Comparison of ENCODE assay signal across 30 cellular contexts in the genomic region with DNA sequence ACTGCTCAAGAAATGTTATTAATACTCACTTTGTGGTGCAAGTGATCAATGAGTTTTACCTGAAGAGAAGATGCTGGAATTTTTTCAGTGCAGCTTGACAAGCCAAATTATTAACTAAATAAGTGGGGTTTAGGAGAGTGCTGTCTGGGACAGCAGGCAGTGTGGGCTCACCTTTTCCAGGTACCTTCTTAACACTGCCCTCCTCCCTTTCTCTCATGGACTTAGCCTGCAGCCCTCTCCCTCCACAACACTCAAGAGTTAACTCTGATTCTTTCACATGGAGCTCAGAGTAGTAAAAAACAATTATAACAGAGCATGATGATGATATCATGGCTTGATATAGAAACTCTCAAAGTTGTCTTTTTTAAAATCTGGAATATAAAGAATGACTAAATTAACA.
"Had no signal": no experiment of that assay in that cellular context is flagged by ENCODE, and none has a peak within 500 bp of the region (broad histone marks: within the 10 kb centered on the region; RNA-seq: fewer than 3 reads in every experiment).

No MANE protein-coding gene starts in this region.

- H3K4me1 ChIP-seq: left ventricle myocardium inferior, prostate gland, stomach, testis, thyroid gland, transverse colon, upper lobe of left lung, vagina had no signal

- H3K27ac Mint-ChIP-seq: immature natural killer cell; mesothelial cell of epicardium; naive B cell; natural killer cell; stimulated activated naive B cell treated with anti-CD40 and anti-IgM and Interleukin-4, amounts not matched to agents 10 μg/mL and 1 μg/mL and 100 μg/mL, for 72 hours had no signal

- H3K4me1 Mint-ChIP-seq: immature natural killer cell, mesothelial cell of epicardium, naive B cell, natural killer cell had no signal

- DNase-seq: hypothalamus; immature natural killer cell; kidney; left colon; left ventricle myocardium inferior; mesendoderm; naive B cell; natural killer cell; ovary; posterior cingulate gyrus; retina; right cardiac atrium; stimulated activated CD4-positive, alpha-beta T cell treated with anti-CD3 and anti-CD28 coated beads, Interleukin-12 subunit alpha, Interleukin-12 subunit beta, amount 100 ng/mL, for 4 hours; stimulated activated CD4-positive, alpha-beta T cell treated with anti-CD3 and anti-CD28 coated beads, Interleukin-15, amount 100 ng/mL, for 24 hours; stimulated activated CD4-positive, alpha-beta T cell treated with anti-CD3 and anti-CD28 coated beads, Interleukin-2, amount 100 ng/mL, for 24 hours; stimulated activated CD4-positive, alpha-beta T cell treated with anti-CD3 and anti-CD28 coated beads, Interleukin-4, amount 100 ng/mL, for 1 hour; stimulated activated naive B cell treated with anti-CD40 and anti-IgM and Interleukin-4, amounts not matched to agents 10 μg/mL and 1 μg/mL and 100 μg/mL, for 72 hours; stimulated activated naive CD8-positive, alpha-beta T cell treated with anti-CD3 and anti-CD28 coated beads, Interleukin-15, Interleukin-2, amounts not matched to agents 100 U/mL and 50 U/mL, for 24 hours; stomach; testis; thyroid gland; transverse colon; upper lobe of left lung had no signal

- ATAC-seq: left colon; natural killer cell; right cardiac atrium; sciatic nerve; stimulated activated naive B cell treated with anti-CD40 and anti-IgM and Interleukin-4, amounts not matched to agents 10 μg/mL and 1 μg/mL and 100 μg/mL, for 72 hours; stimulated activated naive CD8-positive, alpha-beta T cell treated with anti-CD3 and anti-CD28 coated beads, Interleukin-15, Interleukin-2, amounts not matched to agents 100 U/mL and 50 U/mL, for 24 hours had no signal

- H3K9me3 ChIP-seq: prostate gland, testis, thyroid gland, transverse colon, vagina had no signal

- H3K27me3 ChIP-seq: ovary, stomach, testis, thyroid gland, transverse colon, upper lobe of left lung, vagina had no signal

- H3K27ac ChIP-seq: left ventricle myocardium inferior, ovary, prostate gland, skin epidermis, stomach, testis, thyroid gland, transverse colon, upper lobe of left lung, vagina had no signal

- H3K36me3 ChIP-seq: left ventricle myocardium inferior, ovary, prostate gland, stomach, thyroid gland, transverse colon, upper lobe of left lung, vagina had no signal

- H3K4me3 ChIP-seq: left ventricle myocardium inferior, lung, ovary, prostate gland, skin epidermis, stomach, testis, thyroid gland, transverse colon, upper lobe of left lung, vagina had no signal

- H3K36me3 Mint-ChIP-seq: mesothelial cell of epicardium, natural killer cell had no signal

- FAIRE-seq: islet of Langerhans had no signal

- H3K4me3 Mint-ChIP-seq: immature natural killer cell; mesothelial cell of epicardium; naive B cell; natural killer cell; stimulated activated naive B cell treated with anti-CD40 and anti-IgM and Interleukin-4, amounts not matched to agents 10 μg/mL and 1 μg/mL and 100 μg/mL, for 72 hours had no signal
